In the genomic region with DNA sequence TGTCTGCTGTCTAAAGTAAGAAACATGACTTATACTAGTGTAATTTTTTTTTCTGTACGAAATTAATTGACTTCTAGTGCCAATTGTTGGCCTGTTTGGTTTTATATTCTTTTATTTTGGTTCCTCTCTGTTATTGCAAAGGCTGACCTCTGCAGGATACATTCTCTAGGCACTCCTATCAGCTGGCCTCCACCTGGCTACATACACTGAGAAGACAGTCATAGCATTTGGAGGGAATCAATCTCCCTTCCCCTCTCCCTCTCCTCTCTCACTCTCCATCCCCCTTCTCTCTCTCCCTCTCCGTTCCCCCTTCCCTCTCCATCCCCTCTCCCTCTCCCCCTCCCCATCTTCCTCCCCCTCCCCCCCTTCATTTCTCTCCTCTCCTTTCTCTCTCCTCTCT, we compare ENCODE assay signal across 17 cellular contexts.
"Had no signal": no experiment of that assay in that cellular context is flagged by ENCODE, and none has a peak within 500 bp of the region (broad histone marks: within the 10 kb centered on the region; RNA-seq: fewer than 3 reads in every experiment).

No MANE protein-coding gene starts in this region.

- H3K4me2 ChIP-seq: SK-N-SH had no signal

- H3K9me3 Mint-ChIP-seq: activated naive CD8-positive, alpha-beta T cell treated with anti-CD3 and anti-CD28 coated beads, Interleukin-2, amount 10 ng/mL, durations not matched to agents 7 days and 5 days; stimulated activated memory B cell treated with anti-CD40 and anti-IgM and Interleukin-4, amounts not matched to agents 10 μg/mL and 1 μg/mL and 100 μg/mL, for 72 hours; T-cell had no signal

- H3K4me1 Mint-ChIP-seq: endodermal cell; stimulated activated memory B cell treated with anti-CD40 and anti-IgM and Interleukin-4, amounts not matched to agents 10 μg/mL and 1 μg/mL and 100 μg/mL, for 72 hours; T-cell had no signal

- H2AFZ ChIP-seq: parathyroid adenoma had no signal

- DNase-seq: activated naive CD4-positive, alpha-beta T cell treated with Interleukin-2 at 50 U/mL for 16 hours; activated naive CD8-positive, alpha-beta T cell treated with anti-CD3 and anti-CD28 coated beads, Interleukin-2, amount 10 ng/mL, durations not matched to agents 7 days and 5 days; body of pancreas; dorsolateral prefrontal cortex; endodermal cell; foreskin melanocyte; left lung; naive thymus-derived CD4-positive, alpha-beta T cell; SK-N-SH; stimulated activated CD4-positive, alpha-beta T cell treated with anti-CD3 and anti-CD28 coated beads, Interleukin-4, amount 100 ng/mL, for 24 hours; T-cell; T1000; thyroid gland had no signal

- H3K27me3 ChIP-seq: body of pancreas, left lung, thyroid gland had no signal

- H3K4me3 ChIP-seq: body of pancreas, dorsolateral prefrontal cortex, left lung, thyroid gland had no signal

- H3K36me3 ChIP-seq: thyroid gland had no signal

- H3K27ac ChIP-seq: body of pancreas, dorsolateral prefrontal cortex, left lung, parathyroid adenoma, thyroid gland had no signal

- H3K27ac Mint-ChIP-seq: endodermal cell; stimulated activated memory B cell treated with anti-CD40 and anti-IgM and Interleukin-4, amounts not matched to agents 10 μg/mL and 1 μg/mL and 100 μg/mL, for 72 hours; T-cell had no signal

- H3K4me3 Mint-ChIP-seq: activated naive CD8-positive, alpha-beta T cell treated with anti-CD3 and anti-CD28 coated beads, Interleukin-2, amount 10 ng/mL, durations not matched to agents 7 days and 5 days; endodermal cell; naive thymus-derived CD4-positive, alpha-beta T cell; stimulated activated memory B cell treated with anti-CD40 and anti-IgM and Interleukin-4, amounts not matched to agents 10 μg/mL and 1 μg/mL and 100 μg/mL, for 72 hours; T-cell had no signal

- H3K9me2 ChIP-seq: SK-N-SH had no signal

- ATAC-seq: activated CD4-positive, CD25-positive, alpha-beta regulatory T cell treated with anti-CD3 and anti-CD28 coated beads, Interleukin-2, amount 50 U/mL, for 24 hours; body of pancreas; left lung; naive thymus-derived CD4-positive, alpha-beta T cell; sciatic nerve; stimulated activated memory B cell treated with anti-CD40 and anti-IgM and Interleukin-4, amounts not matched to agents 10 μg/mL and 1 μg/mL and 100 μg/mL, for 72 hours; T-cell had no signal

- H3K4me1 ChIP-seq: body of pancreas, left lung, parathyroid adenoma, thyroid gland had no signal

- H3K27me3 Mint-ChIP-seq: activated naive CD8-positive, alpha-beta T cell treated with anti-CD3 and anti-CD28 coated beads, Interleukin-2, amount 10 ng/mL, durations not matched to agents 7 days and 5 days; naive thymus-derived CD4-positive, alpha-beta T cell; stimulated activated memory B cell treated with anti-CD40 and anti-IgM and Interleukin-4, amounts not matched to agents 10 μg/mL and 1 μg/mL and 100 μg/mL, for 72 hours; T-cell had no signal

- H3K9ac ChIP-seq: parathyroid adenoma, SK-N-SH had no signal

- H3K79me2 ChIP-seq: parathyroid adenoma had no signal

- H3K9me3 ChIP-seq: body of pancreas, left lung, SK-N-SH, thyroid gland had no signal
